ENCODE assay signal across 8 cellular contexts in genomic region chr1:87449348-87449963, GRCh38.
DNase-seq lines count a peak whose midpoint lies in the region; ATAC-seq and TF ChIP-seq lines count a peak whose summit lies in the region.

No MANE protein-coding gene starts in this region.

- peak overlapping the region; percentile 87 for H3K27ac Mint-ChIP-seq in activated CD4-positive, alpha-beta memory T cell treated with anti-CD3 and anti-CD28 coated beads, Interleukin-2, amount 10 ng/mL, durations not matched to agents 7 days and 5 days
- no peak overlapping the region for H3K27ac Mint-ChIP-seq in glutamatergic neuron (ENCODE audit: unreplicated experiment)

- H3K27ac ChIP-seq in lung (ENCODE audit: low read depth in 1 of 2, low read length in 1 of 2) = peak overlapping the region in 1 of 2 donors; percentile 41

- POLR2A ChIA-PET in activated CD4-positive, alpha-beta memory T cell treated with anti-CD3 and anti-CD28 coated beads, Interleukin-2, amount 10 ng/mL, durations not matched to agents 7 days and 5 days (lab: Charles Lee) = interaction anchor here (2.5 to 4.9 kb wide), 4 partner anchors 45 to 120 kb away, joined by 10 to 31 read pairs (median 13); partner anchors contain the start of gene LMO4

- H3K4me1 Mint-ChIP-seq in activated CD4-positive, alpha-beta memory T cell treated with anti-CD3 and anti-CD28 coated beads, Interleukin-2, amount 10 ng/mL, durations not matched to agents 7 days and 5 days = peaks cover 25% of the 10 kb centered on the region
- H3K4me1 Mint-ChIP-seq in glutamatergic neuron (ENCODE audit: low read depth, unreplicated experiment) = no peaks in the 10 kb centered on the region

- ATAC-seq in GM19467 (IDR thresholded peaks at IDR 0.05; ENCODE audit: unreplicated experiment) = peak; percentile 85
- ATAC-seq in HG03521 (IDR thresholded peaks at IDR 0.05; ENCODE audit: unreplicated experiment) = peak; percentile 83
- peak; percentile 36 for ATAC-seq in lung (ENCODE audit: insufficient read depth, low FRiP score)

- H3K9me3 Mint-ChIP-seq in activated CD4-positive, alpha-beta memory T cell treated with anti-CD3 and anti-CD28 coated beads, Interleukin-2, amount 10 ng/mL, durations not matched to agents 7 days and 5 days = peaks cover 12% of the 10 kb centered on the region
- H3K9me3 Mint-ChIP-seq in glutamatergic neuron (ENCODE audit: unreplicated experiment) = no peaks in the 10 kb centered on the region

- peaks cover 0 to 4% of the 10 kb centered on the region in 2 donors for H3K4me1 ChIP-seq in lung (ENCODE audit: control insufficient read depth in 2 of 2, insufficient read depth in 2 of 2, low read length in 2 of 2)

- H3K36me3 ChIP-seq in GM06990 (ENCODE audit: control insufficient read depth, insufficient read depth, low read length) (no peaks in the 10 kb centered on the region), lung (ENCODE audit: control insufficient read depth in 2 of 2, insufficient read depth in 2 of 2, low read length in 2 of 2) (no peaks in the 10 kb centered on the region)

- H3K4me3 Mint-ChIP-seq in activated CD4-positive, alpha-beta memory T cell treated with anti-CD3 and anti-CD28 coated beads, Interleukin-2, amount 10 ng/mL, durations not matched to agents 7 days and 5 days = peak overlapping the region; percentile 62
- H3K4me3 Mint-ChIP-seq in glutamatergic neuron (ENCODE audit: unreplicated experiment) = no peak overlapping the region

- no peaks in the 10 kb centered on the region for H3K27me3 Mint-ChIP-seq in activated CD4-positive, alpha-beta memory T cell treated with anti-CD3 and anti-CD28 coated beads, Interleukin-2, amount 10 ng/mL, durations not matched to agents 7 days and 5 days
- peaks cover 2% of the 10 kb centered on the region for H3K27me3 Mint-ChIP-seq in glutamatergic neuron (ENCODE audit: unreplicated experiment)

- WGBS in lung, 2 donors = 65 to 78% methylated on average over 7 of the region's 7 CpGs

- CTCF ChIA-PET in activated CD4-positive, alpha-beta memory T cell treated with anti-CD3 and anti-CD28 coated beads, Interleukin-2, amount 10 ng/mL, durations not matched to agents 7 days and 5 days (lab: Charles Lee) = interaction anchor here (1.0 to 1.7 kb wide), 4 partner anchors 109 to 125 kb away, joined by 3 to 8 read pairs (median 4); no protein-coding TSS in a partner anchor

- H3K4me3 ChIP-seq in GM06990 (replicated peaks; ENCODE audit: low read depth, low read length) = no peak overlapping the region
- H3K4me3 ChIP-seq in lung = no peak overlapping the region

- H3K9me3 ChIP-seq in lung (ENCODE audit: control insufficient read depth in 2 of 2, insufficient read depth in 1 of 2, low read length in 1 of 2) = peaks cover 0 to 3% of the 10 kb centered on the region in 2 donors

- H3K27me3 ChIP-seq in GM06990 (replicated peaks; ENCODE audit: control insufficient read depth, insufficient read depth, low read length) (no peaks in the 10 kb centered on the region), lung (ENCODE audit: control insufficient read depth, insufficient read depth) (no peaks in the 10 kb centered on the region)

- DNase-seq in GM06990 (ENCODE audit: extremely low read depth, insufficient read length) = peak; percentile 76
- peak; percentile 64 for DNase-seq in activated CD4-positive, alpha-beta memory T cell treated with anti-CD3 and anti-CD28 coated beads, Interleukin-2, amount 10 ng/mL, durations not matched to agents 7 days and 5 days
- peak; percentile 63 for DNase-seq in lung (ENCODE audit: low spot score)
- no peak for DNase-seq in GF-D8 (lab: John Stamatoyannopoulos, UW)
- no peak for DNase-seq in glutamatergic neuron
- no peak for DNase-seq in pons (ENCODE audit: low spot score)

- peaks cover 10% of the 10 kb centered on the region for H3K36me3 Mint-ChIP-seq in activated CD4-positive, alpha-beta memory T cell treated with anti-CD3 and anti-CD28 coated beads, Interleukin-2, amount 10 ng/mL, durations not matched to agents 7 days and 5 days (ENCODE audit: low read depth)
- peaks cover 7% of the 10 kb centered on the region for H3K36me3 Mint-ChIP-seq in glutamatergic neuron (ENCODE audit: unreplicated experiment)

- no peak for TF ChIP-seq CTCF in GM06990 (IDR thresholded peaks at IDR 0.05; ENCODE audit: insufficient read depth, low read length, poor library complexity, severe bottlenecking)
- TF ChIP-seq CTCF in lung (IDR thresholded peaks at IDR 0.05; ENCODE audit: control extremely low read depth, extremely low read depth) = no peak
- no peak for TF ChIP-seq CTCF in glutamatergic neuron (IDR thresholded peaks at IDR 0.05; ENCODE audit: partially characterized antibody, unreplicated experiment)

Comparison
In these comparisons a context has a peak if more than half of its experiments do, and no peak if none do; other contexts are left out.
1. DNase-seq: peak in GM06990 (single experiment), activated CD4-positive, alpha-beta memory T cell treated with anti-CD3 and anti-CD28 coated beads, Interleukin-2, amount 10 ng/mL, durations not matched to agents 7 days and 5 days (single experiment) and lung (single experiment); none in GF-D8 (single experiment), glutamatergic neuron (single experiment) and pons (single experiment).
2. Peak in every context shown above with its lines, with median percentiles within 50 percentile points of each other: ATAC-seq.